In genomic region chr9:17116400-17116837, GRCh38 we compare ENCODE assay signal across 8 cellular contexts. TPM values are rescaled to one million over a fixed set of nuclear protein-coding genes. Genes with fewer than 3 reads are reported as not detected.
DNase-seq lines count a peak whose midpoint lies in the region; ATAC-seq and TF ChIP-seq lines count a peak whose summit lies in the region.

No MANE protein-coding gene starts in this region.

- H3K27me3 ChIP-seq in BJ (ENCODE audit: control insufficient read depth, insufficient read depth, low read length) (no peaks in the 10 kb centered on the region), esophagus muscularis mucosa (no peaks in the 10 kb centered on the region), psoas muscle (ENCODE audit: insufficient read depth in 3 of 3, low read length in 2 of 3) (no peaks in the 10 kb centered on the region)
- H3K27me3 ChIP-seq in effector memory CD4-positive, alpha-beta T cell (replicated peaks; ENCODE audit: control insufficient read depth, insufficient read depth, low read length, poor library complexity, severe bottlenecking) = no peaks in the 10 kb centered on the region

- H3K4me3 ChIP-seq in BJ (ENCODE audit: low read depth, low read length) (no peak overlapping the region), esophagus muscularis mucosa (no peak overlapping the region), psoas muscle (no peak overlapping the region)
- no peak overlapping the region for H3K4me3 ChIP-seq in effector memory CD4-positive, alpha-beta T cell (ENCODE audit: insufficient read depth, low read depth, low read length, poor library complexity, severe bottlenecking)

- TF ChIP-seq CTCF in BJ (IDR thresholded peaks at IDR 0.05; ENCODE audit: insufficient read depth, low read depth, low read length) (peak; percentile 35; the same call in 1 of the 2 replicates), esophagus muscularis mucosa (IDR thresholded peaks at IDR 0.05) (peak; percentile 54 to 62 (median 61)), psoas muscle (IDR thresholded peaks at IDR 0.05) (peak; percentile 59)

- 25% methylated on average over 4 of the region's 4 CpGs for WGBS in esophagus muscularis mucosa
- WGBS in psoas muscle, 3 donors = 17 to 23% (median 18%) methylated on average over 4 of the region's 4 CpGs

- POLR2A ChIA-PET in BJ (lab: Charles Lee) = no interaction called here

- DNase-seq in BJ (ENCODE audit: low read depth) (no peak), HT-29 (ENCODE audit: low spot score) (peak; percentile 36), OCI-M1 (lab: John Stamatoyannopoulos, UW) (peak; percentile 64), esophagus muscularis mucosa (ENCODE audit: extremely low spot score) (no peak), psoas muscle (no peak), T-helper 9 cell (no peak)
- DNase-seq in effector memory CD4-positive, alpha-beta T cell = no peak
- no peak for DNase-seq in stimulated activated CD4-positive, alpha-beta T cell treated with anti-CD3 and anti-CD28 coated beads, Interleukin-12 subunit alpha, Interleukin-12 subunit beta, amount 100 ng/mL, for 4 hours

- no peak for TF ChIP-seq EP300 in esophagus muscularis mucosa (IDR thresholded peaks at IDR 0.05)

- CTCF ChIA-PET in BJ (lab: Yijun Ruan, JAX) = interaction anchor here (0.8 to 2.9 kb wide), 13 partner anchors 11 to 347 kb away, joined by 3 to 13 read pairs (median 4); partner anchors contain the start of gene CNTLN

- TF ChIP-seq POLR2A in esophagus muscularis mucosa (IDR thresholded peaks at IDR 0.05; ENCODE audit: low read depth) = no peak

- H3K9me3 ChIP-seq in esophagus muscularis mucosa = no peaks in the 10 kb centered on the region
- H3K9me3 ChIP-seq in psoas muscle = no peaks in the 10 kb centered on the region
- H3K9me3 ChIP-seq in effector memory CD4-positive, alpha-beta T cell (ENCODE audit: control insufficient read depth, low read length) = no peaks in the 10 kb centered on the region

- peaks cover 0 to 18% (median 16%) of the 10 kb centered on the region in 4 donors for H3K4me1 ChIP-seq in esophagus muscularis mucosa
- no peaks in the 10 kb centered on the region for H3K4me1 ChIP-seq in psoas muscle
- H3K4me1 ChIP-seq in effector memory CD4-positive, alpha-beta T cell (ENCODE audit: control insufficient read depth, insufficient read depth, low read length, poor library complexity, severe bottlenecking) = no peaks in the 10 kb centered on the region

- no peaks in the 10 kb centered on the region for H3K36me3 ChIP-seq in BJ (ENCODE audit: control insufficient read depth, insufficient read depth, low read length)
- no peaks in the 10 kb centered on the region for H3K36me3 ChIP-seq in esophagus muscularis mucosa
- H3K36me3 ChIP-seq in psoas muscle (ENCODE audit: insufficient read depth in 1 of 2, low read depth in 1 of 2) = no peaks in the 10 kb centered on the region
- no peaks in the 10 kb centered on the region for H3K36me3 ChIP-seq in effector memory CD4-positive, alpha-beta T cell (ENCODE audit: control insufficient read depth, insufficient read depth, low read length)

- peak overlapping the region in 1 of 4 donors; percentile 32 for H3K27ac ChIP-seq in esophagus muscularis mucosa (replicated peaks in 1 of 4)
- no peak overlapping the region for H3K27ac ChIP-seq in psoas muscle
- no peak overlapping the region for H3K27ac ChIP-seq in effector memory CD4-positive, alpha-beta T cell (ENCODE audit: insufficient read depth, low read length, poor library complexity, severe bottlenecking)

- peak in 1 of 4 donors; percentile 68 for ATAC-seq in psoas muscle

- intact Hi-C loops in esophagus muscularis mucosa (cut with DNase I) = loop anchor here (2.0 kb wide), 1 partner anchor 346 kb away; no protein-coding TSS in a partner anchor
- intact Hi-C loops in psoas muscle (cut with DNase I) = loop anchor here in 1 of 2 donors (2.0 kb wide), 1 partner anchor 346 kb away; no protein-coding TSS in a partner anchor

RNA-seq across cellular contexts. Expression of gene CNTLN, which starts 18.4 kb away (rescaled TPM):
- polyA plus RNA-seq in BJ (2011; rRNA removed) = 1.9 and 3.9 TPM in 2 replicates
- polyA minus RNA-seq in BJ (2011; rRNA and poly(A)+ RNA removed) = 2.7 and 3.9 TPM in 2 replicates
- total RNA-seq in HT-29 (2014; rRNA removed; shearing (Covaris generic)) = 0.25 and 1.1 TPM in 2 replicates
- 10 to 100 TPM in 3 of 4 donors, 1 to 10 TPM in 1; 9.4 to 14.1 (median 12.0) TPM for total RNA-seq in esophagus muscularis mucosa
- total RNA-seq in psoas muscle = 1 to 10 TPM; 1.4 to 2.4 (median 1.9) TPM
- 1 to 10 TPM in 2 of 3 donors, under 1 TPM in 1; 0.66 to 1.5 (median 1.4) TPM for polyA plus RNA-seq in psoas muscle

Comparison
In these comparisons a context has a peak if more than half of its experiments do, and no peak if none do; other contexts are left out.
1. DNase-seq: peak in HT-29 (single experiment) and OCI-M1 (single experiment); none in BJ (single experiment), esophagus muscularis mucosa (single experiment), psoas muscle (0 of 2), effector memory CD4-positive, alpha-beta T cell (0 of 3), T-helper 9 cell (single experiment) and stimulated activated CD4-positive, alpha-beta T cell treated with anti-CD3 and anti-CD28 coated beads, Interleukin-12 subunit alpha, Interleukin-12 subunit beta, amount 100 ng/mL, for 4 hours (single experiment).
2. Peak in every context shown above with its lines, with median percentiles within 50 percentile points of each other: CTCF ChIP-seq.